21 cellular contexts compared by ENCODE assay signal in genomic region chr3:127844326-127844942, GRCh38. TPM values are rescaled to one million over a fixed set of nuclear protein-coding genes. Genes with fewer than 3 reads are reported as not detected.
DNase-seq lines count a peak whose midpoint lies in the region; ATAC-seq and TF ChIP-seq lines count a peak whose summit lies in the region.
"Had no signal": no experiment of that assay in that cellular context is flagged by ENCODE, and none has a peak within 500 bp of the region (broad histone marks: within the 10 kb centered on the region; RNA-seq: fewer than 3 reads in every experiment).

No MANE protein-coding gene starts in this region.

- no peak overlapping the region for H3K4me2 ChIP-seq in MM.1S (ENCODE audit: low read depth, low read length)

- peaks cover 15% of the 10 kb centered on the region for H3K27me3 Mint-ChIP-seq in osteocyte (ENCODE audit: unreplicated experiment)
- peaks cover 2% of the 10 kb centered on the region for H3K27me3 Mint-ChIP-seq in activated CD4-positive, alpha-beta T cell treated with anti-CD3 and anti-CD28 coated beads for 36 hours

- H3K4me3 Mint-ChIP-seq in osteocyte (ENCODE audit: unreplicated experiment), result no peak overlapping the region
- H3K4me3 Mint-ChIP-seq in activated CD4-positive, alpha-beta T cell treated with anti-CD3 and anti-CD28 coated beads for 36 hours, result no peak overlapping the region
- H3K4me3 Mint-ChIP-seq: activated CD4-positive, alpha-beta T cell treated with anti-CD3 and anti-CD28 coated beads, Interleukin-2, amount 10 ng/mL, durations not matched to agents 24 days and 14 days; naive B cell; stimulated activated effector memory CD8-positive, alpha-beta T cell treated with anti-CD3 and anti-CD28 coated beads, Interleukin-12 subunit alpha, Interleukin-12 subunit beta, amount 100 ng/mL, for 72 hours had no signal

- H3K36me3 Mint-ChIP-seq in osteocyte (ENCODE audit: unreplicated experiment), result no peaks in the 10 kb centered on the region
- H3K36me3 Mint-ChIP-seq in activated CD4-positive, alpha-beta T cell treated with anti-CD3 and anti-CD28 coated beads for 36 hours (ENCODE audit: low read depth), result no peaks in the 10 kb centered on the region
- H3K36me3 Mint-ChIP-seq: naive B cell; stimulated activated effector memory CD8-positive, alpha-beta T cell treated with anti-CD3 and anti-CD28 coated beads, Interleukin-12 subunit alpha, Interleukin-12 subunit beta, amount 100 ng/mL, for 72 hours had no signal

- H3K36me3 ChIP-seq in MM.1S (replicated peaks; ENCODE audit: insufficient read depth, low read length), result no peaks in the 10 kb centered on the region
- H3K36me3 ChIP-seq: ovary had no signal

- no peaks in the 10 kb centered on the region for H3K27me3 ChIP-seq in MM.1S (replicated peaks; ENCODE audit: insufficient read depth, low read length)
- H3K27me3 ChIP-seq: ovary had no signal

- DNase-seq in GM12865 (ENCODE audit: low read depth), result peak; percentile 65
- peak; percentile 38 for DNase-seq in osteocyte (ENCODE audit: extremely low spot score, unreplicated experiment)
- no peak for DNase-seq in activated CD4-positive, alpha-beta T cell treated with anti-CD3 and anti-CD28 coated beads for 36 hours
- DNase-seq in MM.1S, result no peak
- DNase-seq in pons (ENCODE audit: low spot score), result no peak
- DNase-seq: activated CD4-positive, alpha-beta T cell treated with anti-CD3 and anti-CD28 coated beads, Interleukin-2, amount 10 ng/mL, durations not matched to agents 24 days and 14 days; activated CD8-positive, alpha-beta memory T cell treated with anti-CD3 and anti-CD28 coated beads, Interleukin-2, amount 50 U/mL, for 48 hours; activated effector memory CD4-positive, alpha-beta T cell treated with anti-CD3 and anti-CD28 coated beads, Interleukin-2, amount 50 U/mL, for 16 hours; EL; HCEC 1CT; Kasumi-1; naive B cell; NCI-H1105; NCI-H510A treated with DMSO at 0.1 percent for 48 hours; ovary had no signal

- H3K27ac ChIP-seq in MM.1S (ENCODE audit: low read length), result no peak overlapping the region
- H3K27ac ChIP-seq: ovary had no signal

- H3K4me1 ChIP-seq in MM.1S (ENCODE audit: low read length), result 0 out of 2 replicates have a peak, but pooled peaks cover 2% of the 10 kb centered on the region

- ATAC-seq in GM21381 (IDR thresholded peaks at IDR 0.05; ENCODE audit: unreplicated experiment) (peak; percentile 54), HG03354 (IDR thresholded peaks at IDR 0.05; ENCODE audit: poor library complexity, severe bottlenecking, unreplicated experiment) (peak; percentile 58), GM21526 (IDR thresholded peaks at IDR 0.05; ENCODE audit: low FRiP score, unreplicated experiment) (no peak)
- ATAC-seq in activated CD4-positive, alpha-beta T cell treated with anti-CD3 and anti-CD28 coated beads for 36 hours, result no peak
- ATAC-seq: Right ventricle myocardium inferior; sciatic nerve; stimulated activated effector memory CD8-positive, alpha-beta T cell treated with anti-CD3 and anti-CD28 coated beads, Interleukin-12 subunit alpha, Interleukin-12 subunit beta, amount 100 ng/mL, for 72 hours had no signal

- H3K4me3 ChIP-seq in GM12865 (ENCODE audit: low read depth, low read length), result no peak overlapping the region
- H3K4me3 ChIP-seq in MM.1S (ENCODE audit: low read length), result no peak overlapping the region
- H3K4me3 ChIP-seq: ovary had no signal

- no peak overlapping the region for H3K27ac Mint-ChIP-seq in osteocyte (ENCODE audit: unreplicated experiment)
- H3K27ac Mint-ChIP-seq in activated CD4-positive, alpha-beta T cell treated with anti-CD3 and anti-CD28 coated beads for 36 hours, result no peak overlapping the region
- H3K27ac Mint-ChIP-seq: activated CD4-positive, alpha-beta T cell treated with anti-CD3 and anti-CD28 coated beads, Interleukin-2, amount 10 ng/mL, durations not matched to agents 24 days and 14 days; stimulated activated effector memory CD8-positive, alpha-beta T cell treated with anti-CD3 and anti-CD28 coated beads, Interleukin-12 subunit alpha, Interleukin-12 subunit beta, amount 100 ng/mL, for 72 hours had no signal

- intact Hi-C loops in activated CD4-positive, alpha-beta T cell treated with anti-CD3 and anti-CD28 coated beads for 36 hours (cut with DNase I, micrococcal nuclease), result no loop called here

- no peaks in the 10 kb centered on the region for H4K20me1 ChIP-seq in MM.1S (ENCODE audit: insufficient read depth, low read length)

- no peak for TF ChIP-seq CTCF in GM12865 (IDR thresholded peaks at IDR 0.05; ENCODE audit: insufficient read depth, low read depth, low read length, missing control alignments)
- no peak for TF ChIP-seq CTCF in osteocyte (IDR thresholded peaks at IDR 0.05)
- no peak for TF ChIP-seq CTCF in MM.1S (IDR thresholded peaks at IDR 0.05; ENCODE audit: low read length)

- H3K79me2 ChIP-seq in MM.1S (ENCODE audit: low read length), result no peaks in the 10 kb centered on the region

- H2AFZ ChIP-seq in MM.1S (ENCODE audit: low read length), result no peak overlapping the region

- H3F3A ChIP-seq in MM.1S (ENCODE audit: insufficient read depth, low read length), result no peaks in the 10 kb centered on the region

- no peaks in the 10 kb centered on the region for H3K4me1 Mint-ChIP-seq in osteocyte (ENCODE audit: unreplicated experiment)
- no peaks in the 10 kb centered on the region for H3K4me1 Mint-ChIP-seq in activated CD4-positive, alpha-beta T cell treated with anti-CD3 and anti-CD28 coated beads for 36 hours
- H3K4me1 Mint-ChIP-seq: activated CD4-positive, alpha-beta T cell treated with anti-CD3 and anti-CD28 coated beads, Interleukin-2, amount 10 ng/mL, durations not matched to agents 24 days and 14 days; naive B cell; stimulated activated effector memory CD8-positive, alpha-beta T cell treated with anti-CD3 and anti-CD28 coated beads, Interleukin-12 subunit alpha, Interleukin-12 subunit beta, amount 100 ng/mL, for 72 hours had no signal

- no peaks in the 10 kb centered on the region for H3K9me3 ChIP-seq in MM.1S (replicated peaks; ENCODE audit: insufficient read depth, low read length)
- H3K9me3 ChIP-seq: ovary had no signal

- no peaks in the 10 kb centered on the region for H3K9me3 Mint-ChIP-seq in osteocyte (ENCODE audit: unreplicated experiment)
- H3K9me3 Mint-ChIP-seq in activated CD4-positive, alpha-beta T cell treated with anti-CD3 and anti-CD28 coated beads for 36 hours (ENCODE audit: low read depth), result no peaks in the 10 kb centered on the region
- H3K9me3 Mint-ChIP-seq: activated CD4-positive, alpha-beta T cell treated with anti-CD3 and anti-CD28 coated beads, Interleukin-2, amount 10 ng/mL, durations not matched to agents 24 days and 14 days; naive B cell; stimulated activated effector memory CD8-positive, alpha-beta T cell treated with anti-CD3 and anti-CD28 coated beads, Interleukin-12 subunit alpha, Interleukin-12 subunit beta, amount 100 ng/mL, for 72 hours had no signal

- POLR2A ChIA-PET in activated CD4-positive, alpha-beta T cell treated with anti-CD3 and anti-CD28 coated beads for 36 hours (lab: Charles Lee), result no interaction called here

- CTCF ChIA-PET in activated CD4-positive, alpha-beta T cell treated with anti-CD3 and anti-CD28 coated beads for 36 hours (lab: Charles Lee), result no interaction called here

- H3K9me2 ChIP-seq in MM.1S (replicated peaks; ENCODE audit: insufficient read depth, low read length), result no peaks in the 10 kb centered on the region

- H3K9ac ChIP-seq in MM.1S (ENCODE audit: low read length), result no peak overlapping the region

RNA-seq across cellular contexts. Expression of gene MGLL, which starts 22.1 kb away (rescaled TPM):
- 102 and 112 TPM in 2 replicates for total RNA-seq in osteocyte
- total RNA-seq in activated CD4-positive, alpha-beta T cell treated with anti-CD3 and anti-CD28 coated beads for 36 hours, result under 1 TPM; 0.49 to 0.50 TPM

Comparison
In these comparisons a context has a peak if more than half of its experiments do, and no peak if none do; other contexts are left out.
1. DNase-seq: peak in GM12865 (single experiment) and osteocyte (single experiment); none in activated CD4-positive, alpha-beta T cell treated with anti-CD3 and anti-CD28 coated beads for 36 hours (single experiment), MM.1S (single experiment) and pons (single experiment).
2. ATAC-seq: peak in GM21381 (single experiment) and HG03354 (single experiment); none in GM21526 (single experiment) and activated CD4-positive, alpha-beta T cell treated with anti-CD3 and anti-CD28 coated beads for 36 hours (single experiment).
3. RNA of gene MGLL, which starts 22.1 kb away (total RNA-seq): 102 to 112 TPM in osteocyte; 0.49 to 0.50 TPM in activated CD4-positive, alpha-beta T cell treated with anti-CD3 and anti-CD28 coated beads for 36 hours; every median in the first group is over 10 times any median in the second.